In genomic region chr3:67898916-67899315, GRCh38 we compare ENCODE assay signal across 34 cellular contexts.
"Had no signal": no experiment of that assay in that cellular context is flagged by ENCODE, and none has a peak within 500 bp of the region (broad histone marks: within the 10 kb centered on the region; RNA-seq: fewer than 3 reads in every experiment).

No MANE protein-coding gene starts in this region.

- ATAC-seq: activated T-helper 17 cell treated with anti-CD3 and anti-CD28 coated beads, Interleukin-2, amount 50 U/mL, for 72 hours; Right ventricle myocardium inferior; SK-N-SH treated with all-trans-retinoic acid at 6 μM for 48 hours had no signal

- DNase-seq: activated B cell treated with CpG ODN at 0.5 μM for 24 hours; activated CD4-positive, alpha-beta memory T cell treated with anti-CD3 and anti-CD28 coated beads for 36 hours; activated CD4-positive, alpha-beta T cell treated with anti-CD3 and anti-CD28 coated beads for 4 hours; activated CD4-positive, alpha-beta T cell treated with anti-CD3 and anti-CD28 coated beads, Interleukin-2, amount 50 U/mL, for 1 hour; activated CD4-positive, CD25-positive, alpha-beta regulatory T cell treated with anti-CD3 and anti-CD28 coated beads, Interleukin-2, amount 50 U/mL, for 72 hours; activated CD8-positive, alpha-beta memory T cell treated with anti-CD3 and anti-CD28 coated beads, Interleukin-2, amount 50 U/mL, for 4 hours; activated effector memory CD4-positive, alpha-beta T cell treated with anti-CD3 and anti-CD28 coated beads, Interleukin-2, amount 50 U/mL, for 16 hours; activated naive CD4-positive, alpha-beta T cell; activated naive CD4-positive, alpha-beta T cell treated with anti-CD3 and anti-CD28 coated beads, Interleukin-2, amount 50 U/mL, for 16 hours; activated naive CD8-positive, alpha-beta T cell treated with anti-CD3 and anti-CD28 coated beads for 36 hours; activated T-cell treated with anti-CD3 and anti-CD28 coated beads for 4 hours; activated T-cell treated with anti-CD3 and anti-CD28 coated beads, Interleukin-2, amount 50 U/mL, for 48 hours; amniotic stem cell; aorta; brain microvascular endothelial cell; central memory CD4-positive, alpha-beta T cell; colonic mucosa; KBM-7; MM.1S; NCI-H1105; NCI-H1417 treated with DMSO at 0.1 percent for 48 hours; NCI-H1930; NCI-H2081 treated with DMSO at 0.1 percent for 48 hours; NCI-H226; NCI-H446 treated with DMSO at 0.1 percent for 48 hours; NCI-H524; NCI-H748 treated with DMSO at 0.1 percent for 48 hours; NK-92 treated with Interleukin-12 subunit alpha and Interleukin-12 subunit beta, amount 100 ng/mL, for 24 hours; PC-9; SIG-M5 had no signal

- H2AFZ ChIP-seq: PC-9 had no signal

- H3K36me3 ChIP-seq: brain microvascular endothelial cell, colonic mucosa had no signal

- H3K9me3 ChIP-seq: colonic mucosa had no signal

- H3K27ac ChIP-seq: brain microvascular endothelial cell, colonic mucosa, PC-9, RWPE1 had no signal

- H3K4me1 ChIP-seq: colonic mucosa had no signal

- H3K4me3 ChIP-seq: colonic mucosa, PC-9 had no signal

- H3K4me2 ChIP-seq: PC-9 had no signal
